In genomic region chr1:194723067-194723466, GRCh38 we compare ENCODE assay signal across 21 cellular contexts.
DNase-seq lines count a peak whose midpoint lies in the region; ATAC-seq, FAIRE-seq and TF ChIP-seq lines count a peak whose summit lies in the region.
"Had no signal": no experiment of that assay in that cellular context is flagged by ENCODE, and none has a peak within 500 bp of the region (broad histone marks: within the 10 kb centered on the region; RNA-seq: fewer than 3 reads in every experiment).

No MANE protein-coding gene starts in this region.

- H3K4me3 ChIP-seq in PC-3 (ENCODE audit: low read length): no peak overlapping the region
- H3K4me3 ChIP-seq in astrocyte (ENCODE audit: insufficient read depth, low read depth, low read length): no peak overlapping the region
- no peak overlapping the region for H3K4me3 ChIP-seq in tibial artery
- H3K4me3 ChIP-seq: BLaER1 treated with 17β-estradiol and CSF1 and Interleukin-3, amounts not matched to agents 10 nM and 100 nM; Peyer's patch had no signal

- H3K4me2 ChIP-seq in PC-3 (ENCODE audit: low read length) (no peak overlapping the region), astrocyte (ENCODE audit: low read length) (no peak overlapping the region)
- H3K4me2 ChIP-seq: BLaER1 treated with 17β-estradiol and CSF1 and Interleukin-3, amounts not matched to agents 10 nM and 100 nM had no signal

- DNase-seq in DMS53 (lab: John Stamatoyannopoulos, UW) (peak; percentile 10), DMS53 treated with DMSO at 0.1 percent for 48 hours (lab: John Stamatoyannopoulos, UW; ENCODE audit: unreplicated experiment) (no peak), PC-3 (peak; percentile 47), astrocyte (ENCODE audit: low read depth) (peak; percentile 30), foreskin keratinocyte (peak; percentile 31 to 44), middle frontal gyrus (ENCODE audit: extremely low spot score, low spot score) (no peak), tibial artery (no peak)
- DNase-seq in activated CD8-positive, alpha-beta memory T cell treated with anti-CD3 and anti-CD28 coated beads for 24 hours: no peak
- DNase-seq: CD8-positive, alpha-beta T cell; H7; NCI-H1694; NCI-H2081 treated with DMSO at 0.1 percent for 48 hours; NCI-H2171 treated with DMSO at 0.1 percent for 48 hours; NCI-H524 treated with DMSO at 0.1 percent for 48 hours; NCI-H82; Peyer's patch; SHP77 had no signal

- no peaks in the 10 kb centered on the region for H3K9me3 ChIP-seq in PC-3 (ENCODE audit: low read length)
- H3K9me3 ChIP-seq in astrocyte (ENCODE audit: insufficient read depth, low read depth, low read length): no peaks in the 10 kb centered on the region
- no peaks in the 10 kb centered on the region for H3K9me3 ChIP-seq in tibial artery
- H3K9me3 ChIP-seq: BLaER1 treated with 17β-estradiol and CSF1 and Interleukin-3, amounts not matched to agents 10 nM and 100 nM; Peyer's patch had no signal

- intact Hi-C loops in PC-3 (cut with micrococcal nuclease): loop anchor here (10.0 kb wide), 1 partner anchor 138 kb away; no protein-coding TSS in a partner anchor
- intact Hi-C loops in tibial artery (cut with DNase I; ENCODE audit: low total_unique reads): no loop called here

- no peak overlapping the region for H3K4me3 Mint-ChIP-seq in astrocyte (ENCODE audit: unreplicated experiment)
- H3K4me3 Mint-ChIP-seq: CD8-positive, alpha-beta T cell; IgD-negative memory B cell had no signal

- H3K36me3 ChIP-seq in PC-3 (ENCODE audit: low read depth, low read length) (no peaks in the 10 kb centered on the region), astrocyte (ENCODE audit: insufficient read depth, low read length) (no peaks in the 10 kb centered on the region), tibial artery (no peaks in the 10 kb centered on the region)
- H3K36me3 ChIP-seq: BLaER1 treated with 17β-estradiol and CSF1 and Interleukin-3, amounts not matched to agents 10 nM and 100 nM; Peyer's patch had no signal

- TF ChIP-seq CTCF in PC-3 (conservative IDR thresholded peaks at IDR 0.05; ENCODE audit: low read depth, low read length) (no peak), astrocyte (IDR thresholded peaks at IDR 0.05; ENCODE audit: insufficient read depth, low read depth, low read length) (no peak), foreskin keratinocyte (conservative IDR thresholded peaks at IDR 0.05) (no peak), tibial artery (IDR thresholded peaks at IDR 0.05) (no peak)

- no peaks in the 10 kb centered on the region for H3K36me3 Mint-ChIP-seq in astrocyte (ENCODE audit: low read depth, unreplicated experiment)
- H3K36me3 Mint-ChIP-seq: CD8-positive, alpha-beta T cell; IgD-negative memory B cell had no signal

- no peaks in the 10 kb centered on the region for H3K79me2 ChIP-seq in PC-3 (ENCODE audit: low read length)
- no peaks in the 10 kb centered on the region for H3K79me2 ChIP-seq in astrocyte (ENCODE audit: insufficient read depth, low read length)

- ATAC-seq in PC-3: peak; percentile 55
- ATAC-seq in foreskin keratinocyte: peak; percentile 77
- ATAC-seq: CD8-positive, alpha-beta T cell had no signal

- H2AFZ ChIP-seq in PC-3 (ENCODE audit: low read length) (no peak overlapping the region), astrocyte (ENCODE audit: low read depth, low read length) (no peak overlapping the region)

- no peaks in the 10 kb centered on the region for H3K9me2 ChIP-seq in PC-3 (replicated peaks; ENCODE audit: low read length)

- POLR2A ChIA-PET in PC-3 (lab: Charles Lee; ENCODE audit: unreplicated experiment): no interaction called here

- no TSS peak for BruUV-seq in PC-3 (replicated peaks; lab: Mats Ljungman, UMichigan)

- H3K9ac ChIP-seq in PC-3 (ENCODE audit: low read length) (no peak overlapping the region), astrocyte (ENCODE audit: low read length) (no peak overlapping the region)
- H3K9ac ChIP-seq: BLaER1 treated with 17β-estradiol and CSF1 and Interleukin-3, amounts not matched to agents 10 nM and 100 nM had no signal

- FAIRE-seq in astrocyte (lab: Jason Lieb, UNC): no peak

- H3K27me3 Mint-ChIP-seq in astrocyte (ENCODE audit: low read depth, unreplicated experiment): no peaks in the 10 kb centered on the region
- H3K27me3 Mint-ChIP-seq: IgD-negative memory B cell had no signal

- H4K20me1 ChIP-seq in PC-3 (ENCODE audit: low read length) (no peaks in the 10 kb centered on the region), astrocyte (ENCODE audit: insufficient read depth, low read length) (no peaks in the 10 kb centered on the region)
- H4K20me1 ChIP-seq: BLaER1 treated with 17β-estradiol and CSF1 and Interleukin-3, amounts not matched to agents 10 nM and 100 nM had no signal

- H3K4me1 ChIP-seq in PC-3 (ENCODE audit: insufficient read depth, low read length): no peaks in the 10 kb centered on the region
- no peaks in the 10 kb centered on the region for H3K4me1 ChIP-seq in astrocyte (ENCODE audit: insufficient read depth, low read length)
- no peaks in the 10 kb centered on the region for H3K4me1 ChIP-seq in foreskin keratinocyte
- H3K4me1 ChIP-seq in tibial artery: no peaks in the 10 kb centered on the region
- H3K4me1 ChIP-seq: Peyer's patch had no signal

- H3K27me3 ChIP-seq in PC-3 (ENCODE audit: low read length) (no peaks in the 10 kb centered on the region), astrocyte (ENCODE audit: insufficient read depth, low read length) (no peaks in the 10 kb centered on the region), foreskin keratinocyte (no peaks in the 10 kb centered on the region), tibial artery (no peaks in the 10 kb centered on the region)
- H3K27me3 ChIP-seq: BLaER1 treated with 17β-estradiol and CSF1 and Interleukin-3, amounts not matched to agents 10 nM and 100 nM; Peyer's patch had no signal

- no peak overlapping the region for H3K27ac Mint-ChIP-seq in astrocyte (ENCODE audit: unreplicated experiment)
- H3K27ac Mint-ChIP-seq: CD8-positive, alpha-beta T cell; IgD-negative memory B cell had no signal

- H3K4me1 Mint-ChIP-seq in astrocyte (ENCODE audit: low read depth, unreplicated experiment): peaks cover 1% of the 10 kb centered on the region
- H3K4me1 Mint-ChIP-seq: IgD-negative memory B cell had no signal

- H3F3A ChIP-seq in PC-3 (ENCODE audit: low read length, unreplicated experiment): no peaks in the 10 kb centered on the region

- CTCF ChIA-PET in PC-3 (lab: Charles Lee): no interaction called here

- H3K9me3 Mint-ChIP-seq in astrocyte (ENCODE audit: unreplicated experiment): peaks cover 5% of the 10 kb centered on the region
- H3K9me3 Mint-ChIP-seq: CD8-positive, alpha-beta T cell; IgD-negative memory B cell had no signal

- H3K27ac ChIP-seq in PC-3 (ENCODE audit: low read length): no peak overlapping the region
- no peak overlapping the region for H3K27ac ChIP-seq in astrocyte (ENCODE audit: low read depth, low read length)
- no peak overlapping the region for H3K27ac ChIP-seq in foreskin keratinocyte
- no peak overlapping the region for H3K27ac ChIP-seq in tibial artery
- H3K27ac ChIP-seq: 22Rv1; BLaER1 treated with 17β-estradiol and CSF1 and Interleukin-3, amounts not matched to agents 10 nM and 100 nM; HL-60; Peyer's patch had no signal

Comparison
In these comparisons a context has a peak if more than half of its experiments do, and no peak if none do; other contexts are left out.
1. DNase-seq: peak in DMS53 (single experiment), PC-3 (single experiment), astrocyte (single experiment) and foreskin keratinocyte (2 of 2); none in DMS53 treated with DMSO at 0.1 percent for 48 hours (single experiment), activated CD8-positive, alpha-beta memory T cell treated with anti-CD3 and anti-CD28 coated beads for 24 hours (single experiment), middle frontal gyrus (single experiment) and tibial artery (0 of 2).